Comparison of ENCODE assay signal across 12 cellular contexts in genomic region chr14:67457782-67458181, GRCh38. TPM values are rescaled to one million over a fixed set of nuclear protein-coding genes. Genes with fewer than 3 reads are reported as not detected.
DNase-seq lines count a peak whose midpoint lies in the region; ATAC-seq, FAIRE-seq and TF ChIP-seq lines count a peak whose summit lies in the region.
"Had no signal": no experiment of that assay in that cellular context is flagged by ENCODE, and none has a peak within 500 bp of the region (broad histone marks: within the 10 kb centered on the region; RNA-seq: fewer than 3 reads in every experiment).

No MANE protein-coding gene starts in this region.

- no peak overlapping the region for H2AK5ac ChIP-seq in H1 (ENCODE audit: low read depth, low read length)

- H3K14ac ChIP-seq in H1 (ENCODE audit: insufficient read length), result no peak overlapping the region

- no peak overlapping the region for H2BK20ac ChIP-seq in H1 (ENCODE audit: low read length)

- DNase-seq in EL, result peak; percentile 20
- DNase-seq in NCI-H2196 (lab: John Stamatoyannopoulos, UW; ENCODE audit: unreplicated experiment), result peak; percentile 61
- DNase-seq in H1 (ENCODE audit: low read depth in 1 of 2, low spot score in 2 of 2), result peak; percentile 17 to 58
- DNase-seq in pancreas, result peak; percentile 51 to 76 (median 66)
- no peak for DNase-seq in CD14-positive monocyte (ENCODE audit: low spot score)
- DNase-seq in NCI-H1105 treated with DMSO at 0.1 percent for 48 hours (lab: John Stamatoyannopoulos, UW), result no peak
- DNase-seq in NOMO-1 treated with DMSO at 0.1 percent for 48 hours (lab: John Stamatoyannopoulos, UW; ENCODE audit: unreplicated experiment), result no peak
- DNase-seq: activated T-cell treated with anti-CD3 and anti-CD28 coated beads, Interleukin-2, amount 50 U/mL, for 4 hours; NCI-H1436 treated with DMSO at 0.1 percent for 48 hours had no signal

- H4K20me1 ChIP-seq in H1 (replicated peaks in 1 of 2; ENCODE audit: control insufficient read depth in 1 of 2, insufficient read depth in 2 of 2, low read length in 2 of 2), result no peaks in the 10 kb centered on the region

- no peaks in the 10 kb centered on the region for H3K79me2 ChIP-seq in H1 (ENCODE audit: control insufficient read depth in 1 of 2, insufficient read depth in 2 of 2, low read length in 2 of 2)

- no peak overlapping the region for H2BK12ac ChIP-seq in H1 (ENCODE audit: low read depth, low read length)

- H3K79me1 ChIP-seq in H1 (ENCODE audit: low read depth, low read length), result no peaks in the 10 kb centered on the region

- POLR2A ChIA-PET in H1 (lab: Charles Lee; ENCODE audit: partially characterized antibody), result interaction anchor here (0.9 to 1.2 kb wide), 6 partner anchors 9 to 84 kb away, joined by 3 to 4 read pairs (median 3); partner anchors contain the start of gene PLEKHH1

- no peak overlapping the region for H3K4me3 Mint-ChIP-seq in activated T-helper 17 cell treated with anti-CD3 and anti-CD28 coated beads, Interleukin-2, amount 50 U/mL, for 72 hours
- no peak overlapping the region for H3K4me3 Mint-ChIP-seq in CD14-positive monocyte
- H3K4me3 Mint-ChIP-seq: activated T-cell treated with anti-CD3 and anti-CD28 coated beads, Interleukin-2, amount 50 U/mL, for 4 hours had no signal

- TF ChIP-seq POLR2A in H1 (IDR thresholded peaks at IDR 0.05; ENCODE audit: control extremely low read depth in 1 of 2, low read depth in 2 of 2, low read length in 2 of 2), result no peak

- H3K4me1 ChIP-seq in H1 (replicated peaks in 1 of 4; ENCODE audit: control insufficient read depth in 3 of 4, insufficient read depth in 4 of 4, low read length in 3 of 4) (peaks cover 0 to 4% (median 1%) of the 10 kb centered on the region in 4 experiments; a peak in 3 of 7 replicates), pancreas (peaks cover 0 to 11% (median 5%) of the 10 kb centered on the region in 3 donors)
- H3K4me1 ChIP-seq: ascending aorta had no signal

- no peak overlapping the region for H4K5ac ChIP-seq in H1 (ENCODE audit: insufficient read length, low read depth, low read length)

- H3K23ac ChIP-seq in H1 (ENCODE audit: insufficient read length), result no peak overlapping the region

- H3K9me3 ChIP-seq in H1 (ENCODE audit: insufficient read depth in 2 of 2, low read depth in 1 of 2, low read length in 1 of 2), result peaks cover 0 to 4% of the 10 kb centered on the region in 2 experiments; a peak in 1 of 4 replicates
- no peaks in the 10 kb centered on the region for H3K9me3 ChIP-seq in pancreas
- H3K9me3 ChIP-seq: ascending aorta had no signal

- H3K36me3 Mint-ChIP-seq in activated T-helper 17 cell treated with anti-CD3 and anti-CD28 coated beads, Interleukin-2, amount 50 U/mL, for 72 hours (ENCODE audit: low read depth), result no peaks in the 10 kb centered on the region
- no peaks in the 10 kb centered on the region for H3K36me3 Mint-ChIP-seq in CD14-positive monocyte

- no peaks in the 10 kb centered on the region for H3K23me2 ChIP-seq in H1 (ENCODE audit: low read depth, low read length)

- H3K4me1 Mint-ChIP-seq in activated T-helper 17 cell treated with anti-CD3 and anti-CD28 coated beads, Interleukin-2, amount 50 U/mL, for 72 hours, result no peaks in the 10 kb centered on the region
- no peaks in the 10 kb centered on the region for H3K4me1 Mint-ChIP-seq in CD14-positive monocyte

- no peak overlapping the region for H2BK5ac ChIP-seq in H1 (ENCODE audit: low read depth, low read length)

- H3K4me2 ChIP-seq in H1 (ENCODE audit: insufficient read depth in 1 of 2, low read depth in 2 of 2, low read length in 2 of 2), result peak overlapping the region in 1 of 2 experiments; percentile 12; a peak in 2 of 4 replicates

- H3K27me3 Mint-ChIP-seq in activated T-helper 17 cell treated with anti-CD3 and anti-CD28 coated beads, Interleukin-2, amount 50 U/mL, for 72 hours, result peaks cover 7% of the 10 kb centered on the region
- H3K27me3 Mint-ChIP-seq in CD14-positive monocyte (ENCODE audit: low read depth in 3 of 3), result peaks cover 0 to 3% (median 3%) of the 10 kb centered on the region in 3 donors

- no peak for TF ChIP-seq RAD21 in H1 (IDR thresholded peaks at IDR 0.05 in 1 of 2, conservative IDR thresholded peaks at IDR 0.05 in 1 of 2; ENCODE audit: low read depth in 2 of 2, low read length in 2 of 2)

- H3K27ac ChIP-seq in H1 (ENCODE audit: low read depth, low read length) (no peak overlapping the region), pancreas (peak overlapping the region in 1 of 4 donors; percentile 33)
- H3K27ac ChIP-seq: ascending aorta had no signal

- ATAC-seq in pancreas, result peak; percentile 60 to 88 (median 84)
- no peak for ATAC-seq in activated T-helper 17 cell treated with anti-CD3 and anti-CD28 coated beads, Interleukin-2, amount 50 U/mL, for 72 hours (replicated peaks)
- ATAC-seq: activated T-cell treated with anti-CD3 and anti-CD28 coated beads, Interleukin-2, amount 50 U/mL, for 4 hours had no signal

- no peak overlapping the region for H4K8ac ChIP-seq in H1 (ENCODE audit: extremely low read depth, insufficient read depth, low read length)

- H3K56ac ChIP-seq in H1 (replicated peaks; ENCODE audit: insufficient read length, low read depth, low read length), result no peak overlapping the region

- H3K9me3 Mint-ChIP-seq in activated T-helper 17 cell treated with anti-CD3 and anti-CD28 coated beads, Interleukin-2, amount 50 U/mL, for 72 hours, result no peaks in the 10 kb centered on the region
- H3K9me3 Mint-ChIP-seq in CD14-positive monocyte, result peaks cover 0 to 8% (median 0%) of the 10 kb centered on the region in 7 donors
- H3K9me3 Mint-ChIP-seq: activated T-cell treated with anti-CD3 and anti-CD28 coated beads, Interleukin-2, amount 50 U/mL, for 4 hours had no signal

- FAIRE-seq in H1 (lab: Jason Lieb, UNC), result peak; percentile 42
- FAIRE-seq in pancreas (lab: Jason Lieb, UNC), result no peak
- FAIRE-seq: endothelial cell of umbilical vein had no signal

- no peak for TF ChIP-seq EP300 in H1 (IDR thresholded peaks at IDR 0.05; ENCODE audit: borderline replicate concordance in 1 of 2, low read depth in 2 of 2, low read length in 2 of 2)

- peak overlapping the region; percentile 11; the same call in 1 of the 2 replicates for H2AFZ ChIP-seq in H1 (ENCODE audit: low read length)

- no peak overlapping the region for H4K91ac ChIP-seq in H1 (replicated peaks; ENCODE audit: insufficient read length, low read length)

- TF ChIP-seq CTCF in H1 (IDR thresholded peaks at IDR 0.05; ENCODE audit: control extremely low read depth in 1 of 3, insufficient read depth in 1 of 3, low read depth in 1 of 3, low read length in 3 of 3) (no peak), pancreas (IDR thresholded peaks at IDR 0.05) (no peak), CD14-positive monocyte (IDR thresholded peaks at IDR 0.05) (no peak)

- 23% methylated on average over 6 of the region's 6 CpGs; no CpG with 5 or more reads in 1 of the 2 experiments for WGBS in H1 (ENCODE audit: extremely low coverage in 1 of 2, insufficient coverage in 1 of 2, insufficient read length in 1 of 2, insufficient replicate concordance in 2 of 2, low coverage in 1 of 2, low lambda C conversion rate in 2 of 2, missing lambda C conversion rate in 1 of 2), 2 experiments
- 18 to 23% methylated on average over 6 of the region's 6 CpGs for WGBS in pancreas, 2 donors

- H3K18ac ChIP-seq in H1 (ENCODE audit: extremely low read depth, low read length), result no peak overlapping the region

- no peak overlapping the region for H3K4ac ChIP-seq in H1 (replicated peaks; ENCODE audit: insufficient read length, low read depth, low read length)

- H3K36me3 ChIP-seq in H1 (ENCODE audit: control insufficient read depth in 2 of 4, insufficient read depth in 4 of 4, low read length in 3 of 4), result no peaks in the 10 kb centered on the region
- H3K36me3 ChIP-seq in pancreas, result no peaks in the 10 kb centered on the region
- H3K36me3 ChIP-seq: ascending aorta had no signal

- H3K4me3 ChIP-seq in H1 (ENCODE audit: extremely low read depth in 1 of 4, insufficient read depth in 2 of 4, low read depth in 3 of 4, low read length in 4 of 4), result no peak overlapping the region
- H3K4me3 ChIP-seq in pancreas, result no peak overlapping the region
- H3K4me3 ChIP-seq: ascending aorta had no signal

- H2BK120ac ChIP-seq in H1 (replicated peaks; ENCODE audit: low read depth, low read length), result no peak overlapping the region

- H3K9ac ChIP-seq in H1 (replicated peaks in 1 of 4; ENCODE audit: extremely low read depth in 1 of 4, low read depth in 3 of 4, low read length in 3 of 4), result no peak overlapping the region; a peak in 1 of 7 replicates

- no peak overlapping the region for H2BK15ac ChIP-seq in H1 (ENCODE audit: low read length)

- H3K27me3 ChIP-seq in H1 (replicated peaks in 1 of 4; ENCODE audit: control insufficient read depth in 3 of 4, extremely low read depth in 1 of 4, insufficient read depth in 3 of 4, low read length in 3 of 4) (no peaks in the 10 kb centered on the region; a peak in 1 of 7 replicates), pancreas (no peaks in the 10 kb centered on the region)
- H3K27me3 ChIP-seq: ascending aorta had no signal

- no peak overlapping the region for H3K27ac Mint-ChIP-seq in activated T-helper 17 cell treated with anti-CD3 and anti-CD28 coated beads, Interleukin-2, amount 50 U/mL, for 72 hours
- H3K27ac Mint-ChIP-seq in CD14-positive monocyte, result peak overlapping the region in 1 of 7 donors; percentile 30

- intact Hi-C loops in pancreas (cut with DNase I), result no loop called here
- intact Hi-C loops in CD14-positive monocyte (cut with micrococcal nuclease), result no loop called here

- CTCF ChIA-PET in H1 (lab: Charles Lee; ENCODE audit: partially characterized antibody), result interaction anchor here (0.6 to 4.6 kb wide), 25 partner anchors 7 to 142 kb away, joined by 3 to 39 read pairs (median 4); partner anchors contain the start of genes ATP6V1D, EIF2S1 and PIGH

RNA-seq across cellular contexts. Expression of gene TMEM229B, which starts 30.7 kb away (rescaled TPM):
- 0.50 and 0.73 TPM in 2 replicates for total RNA-seq in H1 (2021; fragmentation: NEBNext Ultra II Directional; extraction: Animal tissue kit (Norgen Biotek cat#: 25700))
- polyA plus RNA-seq in H1 (2011; rRNA removed) (0.85 and 1.7 TPM in 2 replicates), pancreas (1 to 10 TPM; 1.9 to 2.9 TPM), CD14-positive monocyte (10 to 100 TPM; 17.3 to 18.7 TPM)
- polyA plus RNA-seq in H1 (2011; cell fraction: cytosol; rRNA removed), result 0.48 TPM
- polyA plus RNA-seq in H1 (2011; cell fraction: nucleus; rRNA removed), result 0.74 TPM
- polyA plus RNA-seq in H1 (2012, experiment 1 of 2), result 0.39 to 0.88 TPM (median 0.80 TPM) in 4 replicates
- polyA plus RNA-seq in H1 (2012, experiment 2 of 2), result 0.62 TPM
- 0.73 TPM for polyA plus RNA-seq in H1 (2013, experiment 1 of 2)
- 0.70 TPM for polyA plus RNA-seq in H1 (2013, experiment 2 of 2)
- 0.54 and 0.85 TPM in 2 replicates for polyA minus RNA-seq in H1 (2011; rRNA and poly(A)+ RNA removed)
- 1.8 TPM for polyA minus RNA-seq in H1 (2011; cell fraction: cytosol; rRNA and poly(A)+ RNA removed)
- polyA minus RNA-seq in H1 (2011; cell fraction: nucleus; rRNA and poly(A)+ RNA removed), result 1.00 TPM
- total RNA-seq in pancreas, result 1 to 10 TPM; 2.2 to 7.5 (median 5.1) TPM
- under 1 TPM; 0.71 to 0.84 TPM for total RNA-seq in activated T-helper 17 cell treated with anti-CD3 and anti-CD28 coated beads, Interleukin-2, amount 50 U/mL, for 72 hours
- total RNA-seq: endothelial cell of umbilical vein had no signal

RNA-seq across cellular contexts. Expression of gene PLEK2, which starts 45.8 kb away (rescaled TPM):
- total RNA-seq in H1 (2021; fragmentation: NEBNext Ultra II Directional; extraction: Animal tissue kit (Norgen Biotek cat#: 25700)), result 2.1 and 2.9 TPM in 2 replicates
- polyA plus RNA-seq in H1 (2011; rRNA removed), result 0.41 and 0.49 TPM in 2 replicates
- 0.47 TPM for polyA plus RNA-seq in H1 (2011; cell fraction: cytosol; rRNA removed)
- polyA plus RNA-seq in H1 (2011; cell fraction: nucleus; rRNA removed), result 0.29 TPM
- 0.92 to 1.1 TPM (median 0.99 TPM) in 4 replicates for polyA plus RNA-seq in H1 (2012, experiment 1 of 2)
- polyA plus RNA-seq in H1 (2012, experiment 2 of 2), result 0.34 TPM
- polyA plus RNA-seq in H1 (2013, experiment 1 of 2), result 1.5 TPM
- polyA plus RNA-seq in H1 (2013, experiment 2 of 2), result 1.6 TPM
- 2.0 and 2.5 TPM in 2 replicates for polyA minus RNA-seq in H1 (2011; rRNA and poly(A)+ RNA removed)
- polyA minus RNA-seq in H1 (2011; cell fraction: cytosol; rRNA and poly(A)+ RNA removed), result not detected
- polyA minus RNA-seq in H1 (2011; cell fraction: nucleus; rRNA and poly(A)+ RNA removed), result not detected
- total RNA-seq in pancreas, result 1 to 10 TPM; 4.0 to 9.9 (median 6.6) TPM
- 1 to 10 TPM; 6.0 to 8.6 TPM for polyA plus RNA-seq in pancreas
- total RNA-seq in activated T-helper 17 cell treated with anti-CD3 and anti-CD28 coated beads, Interleukin-2, amount 50 U/mL, for 72 hours, result 1 to 10 TPM; 1.5 to 6.8 TPM
- polyA plus RNA-seq in CD14-positive monocyte, result under 1 TPM in 1 of 2 donors, not detected in 1; 0.20 TPM

Comparison
In these comparisons a context has a peak if more than half of its experiments do, and no peak if none do; other contexts are left out.
1. DNase-seq: peak in EL (single experiment), NCI-H2196 (single experiment), H1 (2 of 2) and pancreas (6 of 6); none in CD14-positive monocyte (single experiment), NCI-H1105 treated with DMSO at 0.1 percent for 48 hours (single experiment) and NOMO-1 treated with DMSO at 0.1 percent for 48 hours (single experiment).